ENCODE assay signal across 24 cellular contexts in the genomic region with DNA sequence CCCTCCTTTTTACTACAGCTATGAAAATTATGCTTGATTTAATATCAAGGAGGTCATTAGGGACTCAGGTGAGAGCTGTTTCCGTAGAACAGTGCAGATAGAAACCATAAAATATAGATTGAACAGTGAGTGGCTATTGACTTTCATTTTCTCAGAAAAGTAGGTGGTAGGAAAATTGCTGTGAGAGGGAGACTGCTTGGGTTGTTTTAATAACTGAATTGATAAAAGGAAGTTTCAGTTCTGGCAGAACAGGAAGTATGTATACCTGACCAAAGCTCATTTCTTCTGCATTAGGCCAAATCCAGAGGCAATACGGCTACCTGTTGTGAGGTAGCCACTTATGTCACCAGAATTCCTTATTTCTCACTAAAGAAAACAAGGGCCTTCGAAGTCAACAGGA.
DNase-seq lines count a peak whose midpoint lies in the region; ATAC-seq and TF ChIP-seq lines count a peak whose summit lies in the region.
"Had no signal": no experiment of that assay in that cellular context is flagged by ENCODE, and none has a peak within 500 bp of the region (broad histone marks: within the 10 kb centered on the region; RNA-seq: fewer than 3 reads in every experiment).

No MANE protein-coding gene starts in this region.

- H3K9ac ChIP-seq in SK-N-SH: no peak overlapping the region
- no peak overlapping the region for H3K9ac ChIP-seq in OCI-LY3 (ENCODE audit: low read length)
- H3K9ac ChIP-seq in trophoblast cell (ENCODE audit: low read length): no peak overlapping the region

- H3K79me2 ChIP-seq in SK-N-SH (ENCODE audit: insufficient read depth) (no peaks in the 10 kb centered on the region), OCI-LY3 (ENCODE audit: low read length) (no peaks in the 10 kb centered on the region), trophoblast cell (ENCODE audit: control insufficient read depth, insufficient read depth, low read length, poor library complexity) (no peaks in the 10 kb centered on the region)

- no peak overlapping the region for H3K4me2 ChIP-seq in SK-N-SH
- peak overlapping the region; percentile 36 for H3K4me2 ChIP-seq in OCI-LY3 (ENCODE audit: low read length)
- H3K4me2 ChIP-seq in trophoblast cell (ENCODE audit: low read length): no peak overlapping the region

- H3F3A ChIP-seq in SK-N-SH (replicated peaks; ENCODE audit: insufficient read depth): no peaks in the 10 kb centered on the region

- CTCF ChIA-PET in SK-N-SH (lab: Yijun Ruan, JAX): no interaction called here

- no peak overlapping the region for H4K12ac ChIP-seq in trophoblast cell (ENCODE audit: low read depth, low read length)

- no peak overlapping the region for H2BK12ac ChIP-seq in trophoblast cell (ENCODE audit: low read length)

- H2BK120ac ChIP-seq in trophoblast cell (ENCODE audit: insufficient read depth, low read length, poor library complexity): no peak overlapping the region

- H2AK5ac ChIP-seq in trophoblast cell (ENCODE audit: low read length): no peak overlapping the region

- no peaks in the 10 kb centered on the region for H3K9me2 ChIP-seq in SK-N-SH

- no peaks in the 10 kb centered on the region for H3K36me3 ChIP-seq in SK-N-SH (replicated peaks in 1 of 2; ENCODE audit: control insufficient read depth in 1 of 2, insufficient read depth in 2 of 2, low read length in 1 of 2)
- H3K36me3 ChIP-seq in OCI-LY3 (replicated peaks; ENCODE audit: low read depth, low read length): no peaks in the 10 kb centered on the region
- H3K36me3 ChIP-seq in trophoblast cell (ENCODE audit: control insufficient read depth in 1 of 2, insufficient read depth in 2 of 2, low read length in 2 of 2): no peaks in the 10 kb centered on the region
- no peaks in the 10 kb centered on the region for H3K36me3 ChIP-seq in Peyer's patch
- H3K36me3 ChIP-seq: HAP-1 had no signal

- no peak overlapping the region for H3K14ac ChIP-seq in trophoblast cell (ENCODE audit: low read length)

- H3K27ac ChIP-seq in SK-N-SH (ENCODE audit: low read depth in 2 of 2, low read length in 1 of 2) (no peak overlapping the region), OCI-LY3 (ENCODE audit: low read length) (no peak overlapping the region), trophoblast cell (ENCODE audit: low read depth, low read length) (no peak overlapping the region), Peyer's patch (no peak overlapping the region)

- no peak for TF ChIP-seq RAD21 in SK-N-SH (IDR thresholded peaks at IDR 0.05; ENCODE audit: low read length)

- no peak for TF ChIP-seq CTCF in SK-N-SH (IDR thresholded peaks at IDR 0.05)
- TF ChIP-seq CTCF in OCI-LY3 (IDR thresholded peaks at IDR 0.05; ENCODE audit: low read depth, low read length): no peak
- no peak for TF ChIP-seq CTCF in Peyer's patch (IDR thresholded peaks at IDR 0.05)

- H3K4me1 ChIP-seq in SK-N-SH (ENCODE audit: control insufficient read depth in 1 of 2, insufficient read depth in 2 of 2, low read depth in 1 of 2, low read length in 1 of 2) (peaks cover 0 to 3% of the 10 kb centered on the region in 2 experiments; a peak in 1 of 4 replicates), OCI-LY3 (ENCODE audit: low read length) (peaks cover 9% of the 10 kb centered on the region), trophoblast cell (ENCODE audit: control insufficient read depth in 1 of 2, insufficient read depth in 2 of 2, low read length in 2 of 2) (no peaks in the 10 kb centered on the region), Peyer's patch (no peaks in the 10 kb centered on the region)

- no peak for DNase-seq in SK-N-SH
- no peak for DNase-seq in Kasumi-1 (lab: John Stamatoyannopoulos, UW)
- no peak for DNase-seq in MV-4-11 (lab: John Stamatoyannopoulos, UW)
- DNase-seq in trophoblast cell: no peak
- DNase-seq in Peyer's patch: no peak
- DNase-seq: Calu3; GOT3; IMR-90; KG1; MM.1S; NCI-H1092; NCI-H1417 treated with DMSO at 0.1 percent for 48 hours; NCI-H1694 treated with DMSO at 0.1 percent for 48 hours; NCI-H2081; NCI-H2171 treated with DMSO at 0.1 percent for 48 hours; NCI-H345; NCI-H510A treated with DMSO at 0.1 percent for 48 hours; NCI-H748 treated with DMSO at 0.1 percent for 48 hours; NK-92 treated with Interleukin-12 subunit alpha and Interleukin-12 subunit beta, amount 100 ng/mL, for 24 hours; T-helper 2 cell had no signal

- H4K20me1 ChIP-seq in SK-N-SH (ENCODE audit: insufficient read depth): no peaks in the 10 kb centered on the region
- H4K20me1 ChIP-seq in OCI-LY3 (ENCODE audit: insufficient read depth, low read length): no peaks in the 10 kb centered on the region

- H2BK5ac ChIP-seq in trophoblast cell (ENCODE audit: low read depth, low read length, poor library complexity): no peak overlapping the region

- H3K23ac ChIP-seq in trophoblast cell (ENCODE audit: low read length): no peak overlapping the region

- POLR2A ChIA-PET in SK-N-SH (lab: Yijun Ruan, JAX): no interaction called here

- H3K18ac ChIP-seq in trophoblast cell (ENCODE audit: low read length): no peak overlapping the region

- no peaks in the 10 kb centered on the region for H3K27me3 ChIP-seq in SK-N-SH (ENCODE audit: insufficient read depth)
- H3K27me3 ChIP-seq in OCI-LY3 (ENCODE audit: low read depth, low read length): no peaks in the 10 kb centered on the region
- no peaks in the 10 kb centered on the region for H3K27me3 ChIP-seq in trophoblast cell (ENCODE audit: insufficient read depth, low read length)
- H3K27me3 ChIP-seq in Peyer's patch: no peaks in the 10 kb centered on the region

- no peak overlapping the region for H3K4ac ChIP-seq in trophoblast cell (ENCODE audit: low read depth, low read length)

- H3K79me1 ChIP-seq in trophoblast cell (ENCODE audit: low read length): no peaks in the 10 kb centered on the region

- H3K9me3 ChIP-seq in SK-N-SH (no peaks in the 10 kb centered on the region), OCI-LY3 (ENCODE audit: insufficient read depth, low read length) (no peaks in the 10 kb centered on the region), trophoblast cell (ENCODE audit: insufficient read depth, low read depth, low read length) (no peaks in the 10 kb centered on the region), Peyer's patch (no peaks in the 10 kb centered on the region)
- H3K9me3 ChIP-seq: HAP-1 had no signal

- H2AFZ ChIP-seq in SK-N-SH (ENCODE audit: low read depth): 0 out of 2 replicates have a peak overlapping the region, but pooled peaks have one; percentile 8
- no peak overlapping the region for H2AFZ ChIP-seq in OCI-LY3 (ENCODE audit: low read depth, low read length)
- H2AFZ ChIP-seq in trophoblast cell (ENCODE audit: insufficient read depth, low read length, poor library complexity): no peak overlapping the region

- WGBS in SK-N-SH (ENCODE audit: low lambda C conversion rate): 77% methylated on average over 3 of the region's 3 CpGs
- WGBS in trophoblast cell (ENCODE audit: extremely low coverage, insufficient coverage, insufficient read length): no CpG with 5 or more reads among the region's 3 CpGs

- H4K8ac ChIP-seq in trophoblast cell (ENCODE audit: low read depth, low read length): no peak overlapping the region

- no peak overlapping the region for H4K91ac ChIP-seq in trophoblast cell (ENCODE audit: low read depth, low read length)

- no peak for ATAC-seq in SK-N-SH treated with all-trans-retinoic acid at 6 μM for 48 hours
- ATAC-seq in HG02623 (IDR thresholded peaks at IDR 0.05; ENCODE audit: unreplicated experiment): peak; percentile 41

- H3K4me3 ChIP-seq in SK-N-SH (ENCODE audit: low read depth in 2 of 2, low read length in 1 of 2) (no peak overlapping the region), OCI-LY3 (ENCODE audit: low read length) (no peak overlapping the region), trophoblast cell (ENCODE audit: low read depth, low read length) (no peak overlapping the region), Peyer's patch (no peak overlapping the region)
- H3K4me3 ChIP-seq: HAP-1 had no signal

- no peak for TF ChIP-seq POLR2A in Peyer's patch (IDR thresholded peaks at IDR 0.05)

- no peak for TF ChIP-seq EP300 in SK-N-SH (IDR thresholded peaks at IDR 0.05; ENCODE audit: borderline replicate concordance in 1 of 2, low read depth in 1 of 2, low read length in 1 of 2)

TF ChIP-seq in SK-N-SH, 30 proteins besides CTCF, POLR2A, EP300 and RAD21 (continues in another document):
- TF ChIP-seq, protein P1, sequence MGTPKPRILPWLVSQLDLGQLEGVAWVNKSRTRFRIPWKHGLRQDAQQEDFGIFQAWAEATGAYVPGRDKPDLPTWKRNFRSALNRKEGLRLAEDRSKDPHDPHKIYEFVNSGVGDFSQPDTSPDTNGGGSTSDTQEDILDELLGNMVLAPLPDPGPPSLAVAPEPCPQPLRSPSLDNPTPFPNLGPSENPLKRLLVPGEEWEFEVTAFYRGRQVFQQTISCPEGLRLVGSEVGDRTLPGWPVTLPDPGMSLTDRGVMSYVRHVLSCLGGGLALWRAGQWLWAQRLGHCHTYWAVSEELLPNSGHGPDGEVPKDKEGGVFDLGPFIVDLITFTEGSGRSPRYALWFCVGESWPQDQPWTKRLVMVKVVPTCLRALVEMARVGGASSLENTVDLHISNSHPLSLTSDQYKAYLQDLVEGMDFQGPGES (IDR thresholded peaks at IDR 0.05; ENCODE audit: low read depth, low read length): no peak
- TF ChIP-seq SMC3 (IDR thresholded peaks at IDR 0.05; ENCODE audit: low read depth, low read length) (no peak), GATA2 (CRISPR knock-in tag; IDR thresholded peaks at IDR 0.05) (no peak), FOXJ3 (CRISPR knock-in tag; IDR thresholded peaks at IDR 0.05) (no peak), MXI1 (IDR thresholded peaks at IDR 0.05; ENCODE audit: low read depth, low read length) (no peak)

TF ChIP-seq in SK-N-SH treated with all-trans-retinoic acid at 6 μM for 48 hours, 23 proteins besides CTCF, POLR2A, EP300 and RAD21:
- TF ChIP-seq ZNF8 (CRISPR knock-in tag; IDR thresholded peaks at IDR 0.05) (no peak), ISL1 (CRISPR knock-in tag; IDR thresholded peaks at IDR 0.05) (no peak), ZFP3 (CRISPR knock-in tag; IDR thresholded peaks at IDR 0.05) (no peak), ZFP30 (CRISPR knock-in tag; IDR thresholded peaks at IDR 0.05) (no peak)
- TF ChIP-seq, protein P2, sequence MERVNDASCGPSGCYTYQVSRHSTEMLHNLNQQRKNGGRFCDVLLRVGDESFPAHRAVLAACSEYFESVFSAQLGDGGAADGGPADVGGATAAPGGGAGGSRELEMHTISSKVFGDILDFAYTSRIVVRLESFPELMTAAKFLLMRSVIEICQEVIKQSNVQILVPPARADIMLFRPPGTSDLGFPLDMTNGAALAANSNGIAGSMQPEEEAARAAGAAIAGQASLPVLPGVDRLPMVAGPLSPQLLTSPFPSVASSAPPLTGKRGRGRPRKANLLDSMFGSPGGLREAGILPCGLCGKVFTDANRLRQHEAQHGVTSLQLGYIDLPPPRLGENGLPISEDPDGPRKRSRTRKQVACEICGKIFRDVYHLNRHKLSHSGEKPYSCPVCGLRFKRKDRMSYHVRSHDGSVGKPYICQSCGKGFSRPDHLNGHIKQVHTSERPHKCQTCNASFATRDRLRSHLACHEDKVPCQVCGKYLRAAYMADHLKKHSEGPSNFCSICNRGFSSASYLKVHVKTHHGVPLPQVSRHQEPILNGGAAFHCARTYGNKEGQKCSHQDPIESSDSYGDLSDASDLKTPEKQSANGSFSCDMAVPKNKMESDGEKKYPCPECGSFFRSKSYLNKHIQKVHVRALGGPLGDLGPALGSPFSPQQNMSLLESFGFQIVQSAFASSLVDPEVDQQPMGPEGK (CRISPR knock-in tag; IDR thresholded peaks at IDR 0.05; ENCODE audit: borderline replicate concordance): no peak
